In genomic region chr14:22805235-22805634, GRCh38 we compare ENCODE assay signal across 4 cellular contexts. TPM values are rescaled to one million over a fixed set of nuclear protein-coding genes. Genes with fewer than 3 reads are reported as not detected.
A peak's percentile ranks its signal among the peaks of the same experiment; 100 is the strongest.
DNase-seq lines count a peak whose midpoint lies in the region; ATAC-seq, FAIRE-seq and TF ChIP-seq lines count a peak whose summit lies in the region.
"Not testable (repeated sequence)": the region's sequence is repeated elsewhere in the genome, so short reads cannot be mapped to it uniquely, and the experiment has no call there.

No MANE protein-coding gene starts in this region.

- DNase-seq in Caco-2; OCI-LY7 (ENCODE audit: low spot score); K562 (ENCODE audit: extremely low read depth in 1 of 4, low spot score in 3 of 4): not testable (repeated sequence)

- not testable (repeated sequence) for H3K27me3 Mint-ChIP-seq in Caco-2 (ENCODE audit: insufficient read depth, unreplicated experiment); stimulated activated memory B cell treated with anti-CD40 and anti-IgM and Interleukin-4, amounts not matched to agents 10 μg/mL and 1 μg/mL and 100 μg/mL, for 72 hours

- in situ Hi-C loops in K562 (cut with MboI), result not testable (repeated sequence)

- not testable (repeated sequence) for H3K36me3 ChIP-seq in Caco-2 (ENCODE audit: control insufficient read depth, insufficient read depth, low read length); K562 (ENCODE audit: control insufficient read depth, insufficient read depth, low read length)
- peaks cover 54% of the 10 kb centered on the region for H3K36me3 ChIP-seq in OCI-LY7 (ENCODE audit: insufficient read depth, low read length)

- H3K36me3 Mint-ChIP-seq in Caco-2 (ENCODE audit: insufficient read depth, unreplicated experiment), result peaks cover 99% of the 10 kb centered on the region
- H3K36me3 Mint-ChIP-seq in stimulated activated memory B cell treated with anti-CD40 and anti-IgM and Interleukin-4, amounts not matched to agents 10 μg/mL and 1 μg/mL and 100 μg/mL, for 72 hours, result peaks cover 14% of the 10 kb centered on the region

- H2AFZ ChIP-seq in OCI-LY7 (ENCODE audit: low read length); K562 (ENCODE audit: low read depth, low read length): not testable (repeated sequence)

- H3K79me2 ChIP-seq in OCI-LY7 (ENCODE audit: insufficient read depth, low read depth, low read length), result peaks cover 80% of the 10 kb centered on the region
- not testable (repeated sequence) for H3K79me2 ChIP-seq in K562 (ENCODE audit: control insufficient read depth, insufficient read depth, low read length)

- 36% methylated on average over 3 of the region's 4 CpGs for WGBS in K562 (ENCODE audit: insufficient coverage, low coverage, missing lambda C conversion rate)

- not testable (repeated sequence) for TF ChIP-seq CTCF in Caco-2 (IDR thresholded peaks at IDR 0.05; ENCODE audit: insufficient read depth in 1 of 2, low read depth in 1 of 2, low read length in 1 of 2, severe bottlenecking in 1 of 2, unreplicated experiment in 1 of 2); OCI-LY7 (conservative IDR thresholded peaks at IDR 0.05; ENCODE audit: low read length); K562 (IDR thresholded peaks at IDR 0.05 in 2 of 3, conservative IDR thresholded peaks at IDR 0.05 in 1 of 3; ENCODE audit: insufficient read depth in 2 of 3, low read depth in 1 of 3, low read length in 3 of 3)

- BruUV-seq in Caco-2 (replicated peaks; lab: Mats Ljungman, UMichigan); OCI-LY7 (replicated peaks; lab: Mats Ljungman, UMichigan); K562 (replicated peaks; lab: Mats Ljungman, UMichigan): not testable (repeated sequence)

- CTCF ChIA-PET in Caco-2 (lab: Charles Lee); K562 (lab: Yijun Ruan, JAX; ENCODE audit: low intra/inter-chr PET ratio): not testable (repeated sequence)
- CTCF ChIA-PET in OCI-LY7 (lab: Charles Lee; ENCODE audit: unreplicated experiment), result interaction anchor here (1.4 kb wide), 1 partner anchor 10 kb away, joined by 3 read pairs; no protein-coding TSS in a partner anchor

- not testable (repeated sequence) for FAIRE-seq in K562 (lab: Jason Lieb, UNC)

- H3K4me2 ChIP-seq in OCI-LY7 (ENCODE audit: low read length), result peak overlapping the region; percentile 75
- H3K4me2 ChIP-seq in K562 (ENCODE audit: insufficient read depth, low read length), result not testable (repeated sequence)

- POLR2A ChIA-PET in Caco-2 (lab: Charles Lee), result interaction anchor here (0.6 kb wide), 1 partner anchor 10 kb away, joined by 7 read pairs; no protein-coding TSS in a partner anchor
- POLR2A ChIA-PET in OCI-LY7 (lab: Charles Lee), result interaction anchor here (1.3 to 1.6 kb wide), 3 partner anchors 10 to 26 kb away, joined by 3 to 6 read pairs (median 3); partner anchors contain the start of gene SLC7A7
- POLR2A ChIA-PET in K562 (lab: Yijun Ruan, JAX), result not testable (repeated sequence)

- H3K9me1 ChIP-seq in K562 (ENCODE audit: control insufficient read depth, insufficient read depth, low read length), result not testable (repeated sequence)

- not testable (repeated sequence) for H3K9me3 Mint-ChIP-seq in Caco-2 (ENCODE audit: unreplicated experiment); stimulated activated memory B cell treated with anti-CD40 and anti-IgM and Interleukin-4, amounts not matched to agents 10 μg/mL and 1 μg/mL and 100 μg/mL, for 72 hours

- H3K9ac ChIP-seq in K562 (ENCODE audit: insufficient read depth in 1 of 2, low read depth in 2 of 2, low read length in 2 of 2), result not testable (repeated sequence)

- not testable (repeated sequence) for H3K4me3 ChIP-seq in Caco-2 (ENCODE audit: low read depth, low read length); K562
- H3K4me3 ChIP-seq in OCI-LY7 (ENCODE audit: low read depth, low read length, poor library complexity, severe bottlenecking), result peak overlapping the region; percentile 55

- TF ChIP-seq RAD21 in K562 (CRISPR knock-in tag; conservative IDR thresholded peaks at IDR 0.05 in 1 of 2, IDR thresholded peaks at IDR 0.05 in 1 of 2), result not testable (repeated sequence)

- peaks cover 67% of the 10 kb centered on the region for H3K4me1 ChIP-seq in Caco-2
- peaks cover 88% of the 10 kb centered on the region for H3K4me1 ChIP-seq in OCI-LY7 (ENCODE audit: insufficient read depth, low read length, poor library complexity, severe bottlenecking)
- not testable (repeated sequence) for H3K4me1 ChIP-seq in K562 (replicated peaks in 1 of 2; ENCODE audit: control insufficient read depth in 2 of 2, insufficient read depth in 2 of 2, low read length in 2 of 2)

- intact Hi-C loops in Caco-2 (cut with micrococcal nuclease; ENCODE audit: unreplicated experiment), result loop anchor here (5.0 kb wide), 1 partner anchor 233 kb away; no protein-coding TSS in a partner anchor
- intact Hi-C loops in OCI-LY7 (cut with micrococcal nuclease; ENCODE audit: unreplicated experiment); K562 (cut with micrococcal nuclease): not testable (repeated sequence)

- not testable (repeated sequence) for H4K20me1 ChIP-seq in OCI-LY7 (ENCODE audit: insufficient read depth, low read length); K562 (replicated peaks; ENCODE audit: control insufficient read depth, insufficient read depth, low read length)

- TF ChIP-seq EP300 in K562 (IDR thresholded peaks at IDR 0.05; ENCODE audit: low read length), result not testable (repeated sequence)

- not testable (repeated sequence) for H3K9me3 ChIP-seq in Caco-2; OCI-LY7 (ENCODE audit: low read length); K562 (replicated peaks; ENCODE audit: control insufficient read depth, insufficient read depth, low read depth, low read length)

- not testable (repeated sequence) for H3K27me3 ChIP-seq in Caco-2 (replicated peaks; ENCODE audit: control insufficient read depth, insufficient read depth, low read length); K562 (ENCODE audit: control insufficient read depth in 2 of 2, insufficient read depth in 2 of 2, low read length in 2 of 2)

- peak overlapping the region; percentile 90 for H3K27ac Mint-ChIP-seq in Caco-2 (ENCODE audit: unreplicated experiment)
- H3K27ac Mint-ChIP-seq in stimulated activated memory B cell treated with anti-CD40 and anti-IgM and Interleukin-4, amounts not matched to agents 10 μg/mL and 1 μg/mL and 100 μg/mL, for 72 hours, result peak overlapping the region; percentile 79

- not testable (repeated sequence) for H3K9me2 ChIP-seq in OCI-LY7 (ENCODE audit: insufficient read depth, low read length)

- peaks cover 61% of the 10 kb centered on the region for H3K4me1 Mint-ChIP-seq in Caco-2 (ENCODE audit: low read depth, unreplicated experiment)
- peaks cover 70% of the 10 kb centered on the region for H3K4me1 Mint-ChIP-seq in stimulated activated memory B cell treated with anti-CD40 and anti-IgM and Interleukin-4, amounts not matched to agents 10 μg/mL and 1 μg/mL and 100 μg/mL, for 72 hours

- TF ChIP-seq POLR2A in K562 (conservative IDR thresholded peaks at IDR 0.05), result not testable (repeated sequence)

- ATAC-seq in K562; stimulated activated memory B cell treated with anti-CD40 and anti-IgM and Interleukin-4, amounts not matched to agents 10 μg/mL and 1 μg/mL and 100 μg/mL, for 72 hours: not testable (repeated sequence)

- peak overlapping the region; percentile 34 for H3K4me3 Mint-ChIP-seq in Caco-2 (ENCODE audit: unreplicated experiment)
- H3K4me3 Mint-ChIP-seq in stimulated activated memory B cell treated with anti-CD40 and anti-IgM and Interleukin-4, amounts not matched to agents 10 μg/mL and 1 μg/mL and 100 μg/mL, for 72 hours, result not testable (repeated sequence)

- H3K27ac ChIP-seq in OCI-LY7 (ENCODE audit: low read depth, low read length, poor library complexity, severe bottlenecking), result peak overlapping the region; percentile 85
- H3K27ac ChIP-seq in K562 (ENCODE audit: extremely low read depth, low read depth, low read length), result not testable (repeated sequence)

RNA-seq across cellular contexts. Expression of gene SLC7A7, which starts 10.0 kb away (rescaled TPM):
- total RNA-seq in Caco-2 (2022), result 380 and 443 TPM in 2 replicates
- 30.6 and 32.7 TPM in 2 replicates for total RNA-seq in OCI-LY7 (2014; rRNA removed; shearing (Covaris generic))
- total RNA-seq in OCI-LY7 (2022), result 50.0 and 59.2 TPM in 2 replicates
- 0.69 and 0.76 TPM in 2 replicates for total RNA-seq in K562 (2011; cell fraction: chromatin; rRNA removed; ENCODE audit: low replicate concordance)
- 0.33 and 0.53 TPM in 2 replicates for total RNA-seq in K562 (2011; cell fraction: nucleolus; rRNA removed)
- 0.31 and 0.66 TPM in 2 replicates for total RNA-seq in K562 (2011; cell fraction: nucleoplasm; rRNA removed)
- total RNA-seq in K562 (2014; rRNA removed), result 0.41 TPM in 1 of 2 replicates, not detected in the other
- total RNA-seq in K562 (2014; rRNA removed; fragmentation: Illumina TruSeq; extraction: Trizol), result 0.07 TPM in 1 of 2 replicates, not detected in the other
- 0.11 and 0.14 TPM in 2 replicates for total RNA-seq in K562 (2015; rRNA removed; fragmentation: Illumina TruSeq; extraction: Trizol)
- total RNA-seq in K562 (2021), result 0.36 and 0.60 TPM in 2 replicates
- 0.38 and 0.45 TPM in 2 replicates for polyA plus RNA-seq in K562 (2011; rRNA removed)
- 0.27 TPM in 2 replicates for polyA plus RNA-seq in K562 (2011; cell fraction: cytosol; rRNA removed)
- 0.29 and 0.48 TPM in 2 replicates for polyA plus RNA-seq in K562 (2011; cell fraction: nucleus; rRNA removed)
- polyA plus RNA-seq in K562 (2012), result 0.20 and 0.80 TPM in 2 replicates
- polyA plus RNA-seq in K562 (2014; fragmentation: Illumina TruSeq; extraction: Trizol), result 0.22 and 0.46 TPM in 2 replicates
- polyA plus RNA-seq in K562 (2014; fragmentation: Nextera tagmentation; extraction: Ambion mirVana), result under 1 TPM; 0.24 to 0.32 TPM
- 0.68 and 1.0 TPM in 2 replicates for polyA plus RNA-seq in K562 (2014; rRNA removed)
- 0.27 and 0.39 TPM in 2 replicates for polyA minus RNA-seq in K562 (2011; rRNA and poly(A)+ RNA removed)
- not detected in 2 replicates for polyA minus RNA-seq in K562 (2011; cell fraction: cytosol; rRNA and poly(A)+ RNA removed)
- polyA minus RNA-seq in K562 (2011; cell fraction: nucleus; rRNA and poly(A)+ RNA removed), result not detected in 2 replicates

RNA-seq across cellular contexts. Expression of gene MRPL52, which starts 24.5 kb away (rescaled TPM):
- total RNA-seq in Caco-2 (2022), result 149 TPM in 2 replicates
- total RNA-seq in OCI-LY7 (2014; rRNA removed; shearing (Covaris generic)), result 100 and 126 TPM in 2 replicates
- 164 and 181 TPM in 2 replicates for total RNA-seq in OCI-LY7 (2022)
- total RNA-seq in K562 (2011; cell fraction: chromatin; rRNA removed; ENCODE audit: low replicate concordance), result 70.4 and 75.8 TPM in 2 replicates
- 57.0 and 70.0 TPM in 2 replicates for total RNA-seq in K562 (2011; cell fraction: nucleolus; rRNA removed)
- 73.5 and 91.2 TPM in 2 replicates for total RNA-seq in K562 (2011; cell fraction: nucleoplasm; rRNA removed)
- 161 and 168 TPM in 2 replicates for total RNA-seq in K562 (2014; rRNA removed)
- total RNA-seq in K562 (2014; rRNA removed; fragmentation: Illumina TruSeq; extraction: Trizol), result 162 and 169 TPM in 2 replicates
- total RNA-seq in K562 (2015; rRNA removed; fragmentation: Illumina TruSeq; extraction: Trizol), result 169 and 170 TPM in 2 replicates
- total RNA-seq in K562 (2021), result 213 and 214 TPM in 2 replicates
- 107 and 113 TPM in 2 replicates for polyA plus RNA-seq in K562 (2011; rRNA removed)
- polyA plus RNA-seq in K562 (2011; cell fraction: cytosol; rRNA removed), result 60.6 and 83.2 TPM in 2 replicates
- 55.8 and 68.8 TPM in 2 replicates for polyA plus RNA-seq in K562 (2011; cell fraction: nucleus; rRNA removed)
- polyA plus RNA-seq in K562 (2012), result 149 and 246 TPM in 2 replicates
- polyA plus RNA-seq in K562 (2014; fragmentation: Illumina TruSeq; extraction: Trizol), result 71.1 and 71.5 TPM in 2 replicates
- 10 to 100 TPM; 56.5 to 79.8 TPM for polyA plus RNA-seq in K562 (2014; fragmentation: Nextera tagmentation; extraction: Ambion mirVana)
- 173 and 220 TPM in 2 replicates for polyA plus RNA-seq in K562 (2014; rRNA removed)
- 24.4 and 36.8 TPM in 2 replicates for polyA minus RNA-seq in K562 (2011; rRNA and poly(A)+ RNA removed)
- 42.3 and 44.0 TPM in 2 replicates for polyA minus RNA-seq in K562 (2011; cell fraction: cytosol; rRNA and poly(A)+ RNA removed)
- polyA minus RNA-seq in K562 (2011; cell fraction: nucleus; rRNA and poly(A)+ RNA removed), result 20.5 and 28.9 TPM in 2 replicates

RNA-seq across cellular contexts. Expression of gene MMP14, which starts 31.1 kb away (rescaled TPM):
- 57.2 and 62.9 TPM in 2 replicates for total RNA-seq in Caco-2 (2022)
- 2.8 TPM in 2 replicates for total RNA-seq in OCI-LY7 (2014; rRNA removed; shearing (Covaris generic))
- 9.0 and 11.9 TPM in 2 replicates for total RNA-seq in OCI-LY7 (2022)
- total RNA-seq in K562 (2011; cell fraction: chromatin; rRNA removed; ENCODE audit: low replicate concordance), result 9.3 and 17.2 TPM in 2 replicates
- total RNA-seq in K562 (2011; cell fraction: nucleolus; rRNA removed), result 8.4 and 8.8 TPM in 2 replicates
- 7.2 and 9.0 TPM in 2 replicates for total RNA-seq in K562 (2011; cell fraction: nucleoplasm; rRNA removed)
- 0.36 and 0.65 TPM in 2 replicates for total RNA-seq in K562 (2014; rRNA removed)
- total RNA-seq in K562 (2014; rRNA removed; fragmentation: Illumina TruSeq; extraction: Trizol), result 0.51 and 0.80 TPM in 2 replicates
- total RNA-seq in K562 (2015; rRNA removed; fragmentation: Illumina TruSeq; extraction: Trizol), result 0.94 and 0.98 TPM in 2 replicates
- 2.3 and 4.5 TPM in 2 replicates for total RNA-seq in K562 (2021)
- polyA plus RNA-seq in K562 (2011; rRNA removed), result 2.1 and 2.9 TPM in 2 replicates
- 3.2 and 3.4 TPM in 2 replicates for polyA plus RNA-seq in K562 (2011; cell fraction: cytosol; rRNA removed)
- polyA plus RNA-seq in K562 (2011; cell fraction: nucleus; rRNA removed), result 15.7 and 30.4 TPM in 2 replicates
- polyA plus RNA-seq in K562 (2012), result 1.5 and 4.9 TPM in 2 replicates
- 1.2 and 1.3 TPM in 2 replicates for polyA plus RNA-seq in K562 (2014; fragmentation: Illumina TruSeq; extraction: Trizol)
- polyA plus RNA-seq in K562 (2014; fragmentation: Nextera tagmentation; extraction: Ambion mirVana), result not detected
- 2.8 and 5.8 TPM in 2 replicates for polyA plus RNA-seq in K562 (2014; rRNA removed)
- polyA minus RNA-seq in K562 (2011; rRNA and poly(A)+ RNA removed), result 0.35 and 0.39 TPM in 2 replicates
- 1.0 TPM in 1 of 2 replicates, not detected in the other for polyA minus RNA-seq in K562 (2011; cell fraction: cytosol; rRNA and poly(A)+ RNA removed)
- 2.0 and 2.6 TPM in 2 replicates for polyA minus RNA-seq in K562 (2011; cell fraction: nucleus; rRNA and poly(A)+ RNA removed)

RNA-seq across cellular contexts. Expression of gene OXA1L, which starts 38.7 kb away (rescaled TPM):
- total RNA-seq in Caco-2 (2022), result 110 and 116 TPM in 2 replicates
- total RNA-seq in OCI-LY7 (2014; rRNA removed; shearing (Covaris generic)), result 128 and 153 TPM in 2 replicates
- total RNA-seq in OCI-LY7 (2022), result 141 and 150 TPM in 2 replicates
- total RNA-seq in K562 (2011; cell fraction: chromatin; rRNA removed; ENCODE audit: low replicate concordance), result 185 and 201 TPM in 2 replicates
- total RNA-seq in K562 (2011; cell fraction: nucleolus; rRNA removed), result 139 and 158 TPM in 2 replicates
- 191 and 256 TPM in 2 replicates for total RNA-seq in K562 (2011; cell fraction: nucleoplasm; rRNA removed)
- total RNA-seq in K562 (2014; rRNA removed), result 145 and 157 TPM in 2 replicates
- total RNA-seq in K562 (2014; rRNA removed; fragmentation: Illumina TruSeq; extraction: Trizol), result 99.6 and 100 TPM in 2 replicates
- total RNA-seq in K562 (2015; rRNA removed; fragmentation: Illumina TruSeq; extraction: Trizol), result 115 TPM in 2 replicates
- 119 and 125 TPM in 2 replicates for total RNA-seq in K562 (2021)
- polyA plus RNA-seq in K562 (2011; rRNA removed), result 166 and 183 TPM in 2 replicates
- 170 and 202 TPM in 2 replicates for polyA plus RNA-seq in K562 (2011; cell fraction: cytosol; rRNA removed)
- polyA plus RNA-seq in K562 (2011; cell fraction: nucleus; rRNA removed), result 331 and 388 TPM in 2 replicates
- polyA plus RNA-seq in K562 (2012), result 129 and 159 TPM in 2 replicates
- 204 and 210 TPM in 2 replicates for polyA plus RNA-seq in K562 (2014; fragmentation: Illumina TruSeq; extraction: Trizol)
- 100 to 1,000 TPM; 137 to 166 TPM for polyA plus RNA-seq in K562 (2014; fragmentation: Nextera tagmentation; extraction: Ambion mirVana)
- polyA plus RNA-seq in K562 (2014; rRNA removed), result 195 and 210 TPM in 2 replicates
- polyA minus RNA-seq in K562 (2011; rRNA and poly(A)+ RNA removed), result 103 and 117 TPM in 2 replicates
- polyA minus RNA-seq in K562 (2011; cell fraction: cytosol; rRNA and poly(A)+ RNA removed), result 64.9 and 65.9 TPM in 2 replicates
- polyA minus RNA-seq in K562 (2011; cell fraction: nucleus; rRNA and poly(A)+ RNA removed), result 81.6 and 132 TPM in 2 replicates

Comparison
In these comparisons a context has a peak if more than half of its experiments do, and no peak if none do; other contexts are left out.
1. RNA of gene SLC7A7, which starts 10.0 kb away (total RNA-seq): 380 to 443 TPM in Caco-2 and 30.6 to 59.2 TPM in OCI-LY7; 0.07 to 0.76 TPM in K562; every median in the first group is over 10 times any median in the second.